16 cellular contexts compared by ENCODE assay signal in the genomic region with DNA sequence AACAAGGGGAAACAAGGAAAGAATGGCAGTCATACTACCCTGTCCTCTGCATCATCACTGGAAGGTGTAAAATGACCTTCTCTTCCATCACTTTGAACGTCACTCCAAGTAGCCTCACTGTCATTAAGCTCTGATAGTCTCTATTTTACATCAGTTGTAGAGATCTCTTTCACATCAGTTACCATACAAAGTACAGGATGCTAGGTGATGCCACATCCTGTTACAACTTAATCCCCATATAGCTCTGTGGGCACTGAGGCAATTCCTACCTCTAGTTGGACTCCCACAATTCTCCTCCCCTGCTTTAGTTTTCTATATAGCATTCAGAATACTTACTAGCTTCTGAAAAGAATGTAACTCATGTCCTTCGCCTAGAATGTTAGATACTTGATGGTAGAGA. TPM values are rescaled to one million over a fixed set of nuclear protein-coding genes. Genes with fewer than 3 reads are reported as not detected.
DNase-seq lines count a peak whose midpoint lies in the region; ATAC-seq, FAIRE-seq and TF ChIP-seq lines count a peak whose summit lies in the region.
"Had no signal": no experiment of that assay in that cellular context is flagged by ENCODE, and none has a peak within 500 bp of the region (broad histone marks: within the 10 kb centered on the region; RNA-seq: fewer than 3 reads in every experiment).

No MANE protein-coding gene starts in this region.

- peaks cover 13% of the 10 kb centered on the region for H3K36me3 ChIP-seq in neutrophil
- peaks cover 16% of the 10 kb centered on the region for H3K36me3 ChIP-seq in osteoblast (ENCODE audit: insufficient read depth, low read length)

- no peak for DNase-seq in activated CD8-positive, alpha-beta memory T cell treated with anti-CD3 and anti-CD28 coated beads, Interleukin-2, amount 10 ng/mL, durations not matched to agents 7 days and 5 days
- DNase-seq in activated CD8-positive, alpha-beta memory T cell treated with anti-CD3 and anti-CD28 coated beads for 24 hours: no peak
- DNase-seq in HTR-8/SVneo (ENCODE audit: insufficient read length, low spot score) (no peak), cerebellum (ENCODE audit: low spot score) (no peak), RWPE1 (ENCODE audit: low spot score) (no peak), osteoblast (ENCODE audit: insufficient read length, low spot score, missing footprints) (no peak)
- no peak for DNase-seq in activated T-helper 1 cell treated with anti-CD3 and anti-CD28 coated beads, Interleukin-12 subunit alpha, Interleukin-12 subunit beta, Interleukin-2, Interleukin-4 antibody, amounts not matched to agents 30 ng/mL and 10 ng/mL and 1 ng/mL, durations not matched to agents 14 hours and 24 hours and 36 hours (ENCODE audit: low spot score)
- DNase-seq: activated CD8-positive, alpha-beta memory T cell treated with anti-CD3 and anti-CD28 coated beads, Interleukin-2, amount 50 U/mL, for 4 hours; effector memory CD4-positive, alpha-beta T cell; head of caudate nucleus; NCI-H1694 treated with DMSO at 0.1 percent for 48 hours; NCI-H446 treated with DMSO at 0.1 percent for 48 hours; spleen had no signal

- CTCF ChIA-PET in activated CD8-positive, alpha-beta memory T cell treated with anti-CD3 and anti-CD28 coated beads, Interleukin-2, amount 10 ng/mL, durations not matched to agents 7 days and 5 days (lab: Charles Lee): no interaction called here
- CTCF ChIA-PET in RWPE1 (lab: Yijun Ruan, JAX): interaction anchor here (0.5 to 0.7 kb wide), 2 partner anchors 15 to 543 kb away, joined by 3 read pairs; no protein-coding TSS in a partner anchor

- H3K4me3 ChIP-seq in neutrophil (ENCODE audit: low read depth in 1 of 2, low read length in 1 of 2): no peak overlapping the region
- no peak overlapping the region for H3K4me3 ChIP-seq in osteoblast (ENCODE audit: insufficient read depth, low read length)
- H3K4me3 ChIP-seq: spleen had no signal

- H3K4me1 Mint-ChIP-seq in activated CD8-positive, alpha-beta memory T cell treated with anti-CD3 and anti-CD28 coated beads, Interleukin-2, amount 10 ng/mL, durations not matched to agents 7 days and 5 days: peaks cover 29% of the 10 kb centered on the region
- H3K4me1 Mint-ChIP-seq in activated T-helper 1 cell treated with anti-CD3 and anti-CD28 coated beads, Interleukin-12 subunit alpha, Interleukin-12 subunit beta, Interleukin-2, Interleukin-4 antibody, amounts not matched to agents 30 ng/mL and 10 ng/mL and 1 ng/mL, durations not matched to agents 14 hours and 24 hours and 36 hours (ENCODE audit: low read depth): peaks cover 37% of the 10 kb centered on the region

- H3K4me2 ChIP-seq in osteoblast (ENCODE audit: insufficient read depth, low read length): no peak overlapping the region

- no peaks in the 10 kb centered on the region for H3K9me3 Mint-ChIP-seq in activated CD8-positive, alpha-beta memory T cell treated with anti-CD3 and anti-CD28 coated beads, Interleukin-2, amount 10 ng/mL, durations not matched to agents 7 days and 5 days (ENCODE audit: low read depth)
- H3K9me3 Mint-ChIP-seq in activated T-helper 1 cell treated with anti-CD3 and anti-CD28 coated beads, Interleukin-12 subunit alpha, Interleukin-12 subunit beta, Interleukin-2, Interleukin-4 antibody, amounts not matched to agents 30 ng/mL and 10 ng/mL and 1 ng/mL, durations not matched to agents 14 hours and 24 hours and 36 hours: no peaks in the 10 kb centered on the region
- H3K9me3 Mint-ChIP-seq: CD14-positive monocyte had no signal

- H3K36me3 Mint-ChIP-seq in activated CD8-positive, alpha-beta memory T cell treated with anti-CD3 and anti-CD28 coated beads, Interleukin-2, amount 10 ng/mL, durations not matched to agents 7 days and 5 days: peaks cover 57% of the 10 kb centered on the region
- H3K36me3 Mint-ChIP-seq in activated T-helper 1 cell treated with anti-CD3 and anti-CD28 coated beads, Interleukin-12 subunit alpha, Interleukin-12 subunit beta, Interleukin-2, Interleukin-4 antibody, amounts not matched to agents 30 ng/mL and 10 ng/mL and 1 ng/mL, durations not matched to agents 14 hours and 24 hours and 36 hours (ENCODE audit: low read depth): peaks cover 41% of the 10 kb centered on the region

- POLR2A ChIA-PET in RWPE1 (lab: Yijun Ruan, JAX; ENCODE audit: low non-redundant PET): no interaction called here

- H3K27ac ChIP-seq in neutrophil (peak overlapping the region; percentile 64), RWPE1 (no peak overlapping the region), osteoblast (ENCODE audit: low read depth, low read length) (no peak overlapping the region)
- H3K27ac ChIP-seq: VCaP had no signal

- no peaks in the 10 kb centered on the region for H3K27me3 Mint-ChIP-seq in activated CD8-positive, alpha-beta memory T cell treated with anti-CD3 and anti-CD28 coated beads, Interleukin-2, amount 10 ng/mL, durations not matched to agents 7 days and 5 days
- no peaks in the 10 kb centered on the region for H3K27me3 Mint-ChIP-seq in activated T-helper 1 cell treated with anti-CD3 and anti-CD28 coated beads, Interleukin-12 subunit alpha, Interleukin-12 subunit beta, Interleukin-2, Interleukin-4 antibody, amounts not matched to agents 30 ng/mL and 10 ng/mL and 1 ng/mL, durations not matched to agents 14 hours and 24 hours and 36 hours (ENCODE audit: insufficient read depth)

- peaks cover 41% of the 10 kb centered on the region for H3K79me2 ChIP-seq in osteoblast (ENCODE audit: insufficient read depth, low read length)

- H3K27me3 ChIP-seq in neutrophil (no peaks in the 10 kb centered on the region), osteoblast (ENCODE audit: insufficient read depth, low read length) (no peaks in the 10 kb centered on the region)
- H3K27me3 ChIP-seq: spleen had no signal

- H2AFZ ChIP-seq in osteoblast (ENCODE audit: low read length): no peak overlapping the region

- TF ChIP-seq CTCF in neutrophil (IDR thresholded peaks at IDR 0.05) (no peak), RWPE1 (conservative IDR thresholded peaks at IDR 0.05; ENCODE audit: low read depth) (no peak), osteoblast (IDR thresholded peaks at IDR 0.05; ENCODE audit: extremely low read depth, low read depth, low read length) (no peak)

- intact Hi-C loops in activated T-helper 1 cell treated with anti-CD3 and anti-CD28 coated beads, Interleukin-12 subunit alpha, Interleukin-12 subunit beta, Interleukin-2, Interleukin-4 antibody, amounts not matched to agents 30 ng/mL and 10 ng/mL and 1 ng/mL, durations not matched to agents 14 hours and 24 hours and 36 hours (cut with micrococcal nuclease): no loop called here

- peak; percentile 89 for ATAC-seq in activated CD8-positive, alpha-beta memory T cell treated with anti-CD3 and anti-CD28 coated beads, Interleukin-2, amount 10 ng/mL, durations not matched to agents 7 days and 5 days

- H3K4me1 ChIP-seq in neutrophil (ENCODE audit: control insufficient read depth in 1 of 2, insufficient read depth in 1 of 2, low read depth in 1 of 2, low read length in 1 of 2): peaks cover 16 to 19% of the 10 kb centered on the region in 2 experiments
- no peaks in the 10 kb centered on the region for H3K4me1 ChIP-seq in osteoblast (ENCODE audit: insufficient read depth, low read length)

- H3K4me3 Mint-ChIP-seq in activated CD8-positive, alpha-beta memory T cell treated with anti-CD3 and anti-CD28 coated beads, Interleukin-2, amount 10 ng/mL, durations not matched to agents 7 days and 5 days: no peak overlapping the region
- peak overlapping the region; percentile 0 for H3K4me3 Mint-ChIP-seq in activated T-helper 1 cell treated with anti-CD3 and anti-CD28 coated beads, Interleukin-12 subunit alpha, Interleukin-12 subunit beta, Interleukin-2, Interleukin-4 antibody, amounts not matched to agents 30 ng/mL and 10 ng/mL and 1 ng/mL, durations not matched to agents 14 hours and 24 hours and 36 hours
- H3K4me3 Mint-ChIP-seq: CD14-positive monocyte had no signal

- H4K20me1 ChIP-seq in osteoblast (ENCODE audit: insufficient read depth, low read length): no peaks in the 10 kb centered on the region

- no peaks in the 10 kb centered on the region for H3K9me3 ChIP-seq in neutrophil
- no peaks in the 10 kb centered on the region for H3K9me3 ChIP-seq in osteoblast (ENCODE audit: low read depth, low read length)
- H3K9me3 ChIP-seq: spleen had no signal

- peak; percentile 76 for FAIRE-seq in HTR-8/SVneo (lab: Jason Lieb, UNC)

- peak overlapping the region; percentile 77 for H3K27ac Mint-ChIP-seq in activated CD8-positive, alpha-beta memory T cell treated with anti-CD3 and anti-CD28 coated beads, Interleukin-2, amount 10 ng/mL, durations not matched to agents 7 days and 5 days
- H3K27ac Mint-ChIP-seq in activated T-helper 1 cell treated with anti-CD3 and anti-CD28 coated beads, Interleukin-12 subunit alpha, Interleukin-12 subunit beta, Interleukin-2, Interleukin-4 antibody, amounts not matched to agents 30 ng/mL and 10 ng/mL and 1 ng/mL, durations not matched to agents 14 hours and 24 hours and 36 hours: peak overlapping the region; percentile 13

RNA-seq across cellular contexts. Expression of a gene that starts 55.1 kb away (rescaled TPM):
- total RNA-seq in activated CD8-positive, alpha-beta memory T cell treated with anti-CD3 and anti-CD28 coated beads, Interleukin-2, amount 10 ng/mL, durations not matched to agents 7 days and 5 days: 10 to 100 TPM; 17.0 to 22.6 TPM
- 41.3 and 42.3 TPM in 2 replicates for total RNA-seq in activated T-helper 1 cell treated with anti-CD3 and anti-CD28 coated beads, Interleukin-12 subunit alpha, Interleukin-12 subunit beta, Interleukin-2, Interleukin-4 antibody, amounts not matched to agents 30 ng/mL and 10 ng/mL and 1 ng/mL, durations not matched to agents 14 hours and 24 hours and 36 hours
- total RNA-seq in cerebellum (19.3 TPM), osteoblast (24.8 and 25.3 TPM in 2 replicates)
